Comparison of ENCODE assay signal across 8 cellular contexts in genomic region chr6:37102299-37103168, GRCh38.
DNase-seq lines count a peak whose midpoint lies in the region; ATAC-seq and TF ChIP-seq lines count a peak whose summit lies in the region.

No MANE protein-coding gene starts in this region.

- H3K27ac ChIP-seq in PC-3 (ENCODE audit: low read length) (peak overlapping the region; percentile 78), esophagus muscularis mucosa (replicated peaks in 1 of 4) (peak overlapping the region; percentile 82 to 89 (median 84)), muscle layer of colon (ENCODE audit: low read depth, low read length) (peak overlapping the region; percentile 93)

- H3K4me1 ChIP-seq in Caco-2 (peaks cover 53% of the 10 kb centered on the region), PC-3 (ENCODE audit: insufficient read depth, low read length) (peaks cover 38% of the 10 kb centered on the region), esophagus muscularis mucosa (peaks cover 26 to 32% (median 30%) of the 10 kb centered on the region in 4 donors), muscle layer of colon (ENCODE audit: insufficient read depth, low read length) (peaks cover 19% of the 10 kb centered on the region)

- no peaks in the 10 kb centered on the region for H3K9me3 Mint-ChIP-seq in Caco-2 (ENCODE audit: unreplicated experiment)
- H3K9me3 Mint-ChIP-seq in IgD-negative memory B cell, result no peaks in the 10 kb centered on the region

- H2AFZ ChIP-seq in PC-3 (ENCODE audit: low read length), result peak overlapping the region; percentile 52

- H4K20me1 ChIP-seq in PC-3 (ENCODE audit: low read length), result no peaks in the 10 kb centered on the region

- peaks cover 23% of the 10 kb centered on the region for H3K36me3 Mint-ChIP-seq in Caco-2 (ENCODE audit: insufficient read depth, unreplicated experiment)
- peaks cover 3% of the 10 kb centered on the region for H3K36me3 Mint-ChIP-seq in IgD-negative memory B cell

- intact Hi-C loops in Caco-2 (cut with micrococcal nuclease; ENCODE audit: unreplicated experiment), result loop anchor here (1.0 kb wide), 1 partner anchor 8 kb away; no protein-coding TSS in a partner anchor
- intact Hi-C loops in PC-3 (cut with micrococcal nuclease), result loop anchor here (1.0 to 2.0 kb wide), 4 partner anchors 35 to 70 kb away; no protein-coding TSS in a partner anchor
- intact Hi-C loops in esophagus muscularis mucosa (cut with DNase I), result loop anchor here (2.0 kb wide), 1 partner anchor 66 kb away; no protein-coding TSS in a partner anchor

- H3K27me3 Mint-ChIP-seq in Caco-2 (ENCODE audit: insufficient read depth, unreplicated experiment) (no peaks in the 10 kb centered on the region), IgD-negative memory B cell (no peaks in the 10 kb centered on the region)

- TF ChIP-seq EP300 in esophagus muscularis mucosa (IDR thresholded peaks at IDR 0.05), result peak; percentile 85

- DNase-seq in Caco-2 (peak; percentile 84 to 88), PC-3 (peak; percentile 82), esophagus muscularis mucosa (ENCODE audit: extremely low spot score) (peak; percentile 96)
- DNase-seq in activated T-cell treated with anti-CD3 and anti-CD28 coated beads, Interleukin-2, amount 50 U/mL, for 48 hours, result peak; percentile 75 to 81
- DNase-seq in stimulated activated CD8-positive, alpha-beta memory T cell treated with anti-CD3 and anti-CD28 coated beads, Interleukin-4, amount 100 ng/mL, for 48 hours, result peak; percentile 82

- BruUV-seq in Caco-2 (replicated peaks; lab: Mats Ljungman, UMichigan) (no TSS peak), PC-3 (replicated peaks; lab: Mats Ljungman, UMichigan) (TSS peak; percentile 75)

- H3K4me3 Mint-ChIP-seq in Caco-2 (ENCODE audit: unreplicated experiment) (peak overlapping the region; percentile 82), IgD-negative memory B cell (peak overlapping the region; percentile 78 to 91 (median 88))

- H3K4me1 Mint-ChIP-seq in Caco-2 (ENCODE audit: low read depth, unreplicated experiment) (peaks cover 26% of the 10 kb centered on the region), IgD-negative memory B cell (peaks cover 32 to 36% (median 34%) of the 10 kb centered on the region in 3 donors)

- H3K36me3 ChIP-seq in Caco-2 (ENCODE audit: control insufficient read depth, insufficient read depth, low read length) (no peaks in the 10 kb centered on the region), PC-3 (ENCODE audit: low read depth, low read length) (no peaks in the 10 kb centered on the region), esophagus muscularis mucosa (no peaks in the 10 kb centered on the region), muscle layer of colon (ENCODE audit: insufficient read depth, low read length) (no peaks in the 10 kb centered on the region)

- TF ChIP-seq POLR2A in esophagus muscularis mucosa (IDR thresholded peaks at IDR 0.05; ENCODE audit: low read depth), result no peak

- peak overlapping the region; percentile 16 for H3K4me3 ChIP-seq in Caco-2 (ENCODE audit: low read depth, low read length)
- peak overlapping the region; percentile 59 for H3K4me3 ChIP-seq in PC-3 (ENCODE audit: low read length)
- H3K4me3 ChIP-seq in esophagus muscularis mucosa, result peak overlapping the region; percentile 50 to 63 (median 56)
- H3K4me3 ChIP-seq in muscle layer of colon (ENCODE audit: low read depth in 1 of 2, low read length in 2 of 2), result peak overlapping the region; percentile 21 to 46

- H3K27ac Mint-ChIP-seq in Caco-2 (ENCODE audit: unreplicated experiment), result peak overlapping the region; percentile 92
- peak overlapping the region; percentile 87 to 99 (median 99) for H3K27ac Mint-ChIP-seq in IgD-negative memory B cell

- H3F3A ChIP-seq in PC-3 (ENCODE audit: low read length, unreplicated experiment), result no peaks in the 10 kb centered on the region

- POLR2A ChIA-PET in Caco-2 (lab: Charles Lee) (interaction anchor here (0.6 to 1.9 kb wide), 11 partner anchors 8 to 117 kb away, joined by 3 to 20 read pairs (median 5); partner anchors contain the start of genes MTCH1 and PIM1), PC-3 (lab: Charles Lee; ENCODE audit: unreplicated experiment) (interaction anchor here (0.6 to 1.3 kb wide), 5 partner anchors 25 to 70 kb away, joined by 3 to 6 read pairs (median 4); no protein-coding TSS in a partner anchor)

- ATAC-seq in GM21447 (IDR thresholded peaks at IDR 0.05; ENCODE audit: unreplicated experiment) (peak; percentile 82), PC-3 (peak; percentile 66)

- peak overlapping the region; percentile 84 for H3K4me2 ChIP-seq in PC-3 (ENCODE audit: low read length)

- H3K79me2 ChIP-seq in PC-3 (ENCODE audit: low read length), result no peaks in the 10 kb centered on the region

- H3K9me3 ChIP-seq in Caco-2, result no peaks in the 10 kb centered on the region
- no peaks in the 10 kb centered on the region for H3K9me3 ChIP-seq in PC-3 (ENCODE audit: low read length)
- H3K9me3 ChIP-seq in esophagus muscularis mucosa, result no peaks in the 10 kb centered on the region
- no peaks in the 10 kb centered on the region for H3K9me3 ChIP-seq in muscle layer of colon (ENCODE audit: low read length)

- TF ChIP-seq CTCF in Caco-2 (IDR thresholded peaks at IDR 0.05; ENCODE audit: insufficient read depth in 1 of 2, low read depth in 1 of 2, low read length in 1 of 2, severe bottlenecking in 1 of 2, unreplicated experiment in 1 of 2), result no peak
- no peak for TF ChIP-seq CTCF in PC-3 (conservative IDR thresholded peaks at IDR 0.05; ENCODE audit: low read depth, low read length)
- TF ChIP-seq CTCF in esophagus muscularis mucosa (IDR thresholded peaks at IDR 0.05), result no peak

- H3K9me2 ChIP-seq in PC-3 (replicated peaks; ENCODE audit: low read length), result no peaks in the 10 kb centered on the region

- H3K27me3 ChIP-seq in Caco-2 (replicated peaks; ENCODE audit: control insufficient read depth, insufficient read depth, low read length) (no peaks in the 10 kb centered on the region), PC-3 (ENCODE audit: low read length) (no peaks in the 10 kb centered on the region), esophagus muscularis mucosa (no peaks in the 10 kb centered on the region), muscle layer of colon (ENCODE audit: control insufficient read depth in 1 of 2, insufficient read depth in 2 of 2, low read length in 2 of 2) (no peaks in the 10 kb centered on the region)

- CTCF ChIA-PET in Caco-2 (lab: Charles Lee) (interaction anchor here (0.5 to 2.0 kb wide), 11 partner anchors 8 to 119 kb away, joined by 3 to 7 read pairs (median 5); no protein-coding TSS in a partner anchor), PC-3 (lab: Charles Lee) (interaction anchor here (0.6 to 1.5 kb wide), 6 partner anchors 25 to 85 kb away, joined by 3 to 5 read pairs (median 4); no protein-coding TSS in a partner anchor)

- 3% methylated on average over 13 of the region's 36 CpGs for WGBS in esophagus muscularis mucosa

- H3K9ac ChIP-seq in PC-3 (ENCODE audit: low read length) (peak overlapping the region; percentile 48), muscle layer of colon (ENCODE audit: low read length) (peak overlapping the region; percentile 34)

Comparison
In these comparisons a context has a peak if more than half of its experiments do, and no peak if none do; other contexts are left out.
1. Peak in every context shown above with its lines: DNase-seq, ATAC-seq, H3K4me3 ChIP-seq and H3K27ac ChIP-seq.